In the genomic region with DNA sequence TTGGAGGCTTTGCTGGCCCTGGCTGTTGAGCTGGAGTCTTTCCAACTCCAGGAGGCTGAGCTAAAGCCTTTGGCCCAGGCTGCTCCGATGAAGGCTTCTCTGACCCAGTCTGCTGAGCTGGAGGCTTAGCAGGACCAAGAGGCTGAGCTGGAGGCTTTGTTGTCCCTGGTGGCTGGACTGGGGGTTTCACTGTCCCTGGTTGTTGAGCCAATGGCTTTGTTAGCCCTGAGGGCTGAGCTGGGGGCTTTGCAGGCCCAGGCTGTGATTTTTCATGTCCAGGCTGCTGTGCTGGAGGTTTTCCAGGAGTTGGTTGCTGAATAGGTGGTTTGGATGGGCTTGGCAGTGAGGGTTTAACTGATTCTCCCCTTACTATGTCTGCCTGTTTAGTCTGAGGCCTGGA, we compare ENCODE assay signal across 2 cellular contexts.
TF ChIP-seq lines count a peak whose summit lies in the region.

No MANE protein-coding gene starts in this region.

TF ChIP-seq in HCT116, 20 proteins besides CTCF, POLR2A, EP300 and RAD21 (continued from another document):
- TF ChIP-seq, protein P1, sequence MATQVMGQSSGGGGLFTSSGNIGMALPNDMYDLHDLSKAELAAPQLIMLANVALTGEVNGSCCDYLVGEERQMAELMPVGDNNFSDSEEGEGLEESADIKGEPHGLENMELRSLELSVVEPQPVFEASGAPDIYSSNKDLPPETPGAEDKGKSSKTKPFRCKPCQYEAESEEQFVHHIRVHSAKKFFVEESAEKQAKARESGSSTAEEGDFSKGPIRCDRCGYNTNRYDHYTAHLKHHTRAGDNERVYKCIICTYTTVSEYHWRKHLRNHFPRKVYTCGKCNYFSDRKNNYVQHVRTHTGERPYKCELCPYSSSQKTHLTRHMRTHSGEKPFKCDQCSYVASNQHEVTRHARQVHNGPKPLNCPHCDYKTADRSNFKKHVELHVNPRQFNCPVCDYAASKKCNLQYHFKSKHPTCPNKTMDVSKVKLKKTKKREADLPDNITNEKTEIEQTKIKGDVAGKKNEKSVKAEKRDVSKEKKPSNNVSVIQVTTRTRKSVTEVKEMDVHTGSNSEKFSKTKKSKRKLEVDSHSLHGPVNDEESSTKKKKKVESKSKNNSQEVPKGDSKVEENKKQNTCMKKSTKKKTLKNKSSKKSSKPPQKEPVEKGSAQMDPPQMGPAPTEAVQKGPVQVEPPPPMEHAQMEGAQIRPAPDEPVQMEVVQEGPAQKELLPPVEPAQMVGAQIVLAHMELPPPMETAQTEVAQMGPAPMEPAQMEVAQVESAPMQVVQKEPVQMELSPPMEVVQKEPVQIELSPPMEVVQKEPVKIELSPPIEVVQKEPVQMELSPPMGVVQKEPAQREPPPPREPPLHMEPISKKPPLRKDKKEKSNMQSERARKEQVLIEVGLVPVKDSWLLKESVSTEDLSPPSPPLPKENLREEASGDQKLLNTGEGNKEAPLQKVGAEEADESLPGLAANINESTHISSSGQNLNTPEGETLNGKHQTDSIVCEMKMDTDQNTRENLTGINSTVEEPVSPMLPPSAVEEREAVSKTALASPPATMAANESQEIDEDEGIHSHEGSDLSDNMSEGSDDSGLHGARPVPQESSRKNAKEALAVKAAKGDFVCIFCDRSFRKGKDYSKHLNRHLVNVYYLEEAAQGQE (IDR thresholded peaks at IDR 0.05; ENCODE audit: low read depth): no peak
- no peak for TF ChIP-seq ZNF274 (IDR thresholded peaks at IDR 0.05; ENCODE audit: low read depth, low read length)
- no peak for TF ChIP-seq SIN3A (IDR thresholded peaks at IDR 0.05; ENCODE audit: low read depth)
- TF ChIP-seq EGR1 (IDR thresholded peaks at IDR 0.05; ENCODE audit: low read depth): no peak
- no peak for TF ChIP-seq FOSL1 (IDR thresholded peaks at IDR 0.05; ENCODE audit: low read depth)

TF ChIP-seq in WTC11, 78 proteins besides CTCF, POLR2A, EP300 and RAD21 (continued from another document):
- TF ChIP-seq, protein P2, sequence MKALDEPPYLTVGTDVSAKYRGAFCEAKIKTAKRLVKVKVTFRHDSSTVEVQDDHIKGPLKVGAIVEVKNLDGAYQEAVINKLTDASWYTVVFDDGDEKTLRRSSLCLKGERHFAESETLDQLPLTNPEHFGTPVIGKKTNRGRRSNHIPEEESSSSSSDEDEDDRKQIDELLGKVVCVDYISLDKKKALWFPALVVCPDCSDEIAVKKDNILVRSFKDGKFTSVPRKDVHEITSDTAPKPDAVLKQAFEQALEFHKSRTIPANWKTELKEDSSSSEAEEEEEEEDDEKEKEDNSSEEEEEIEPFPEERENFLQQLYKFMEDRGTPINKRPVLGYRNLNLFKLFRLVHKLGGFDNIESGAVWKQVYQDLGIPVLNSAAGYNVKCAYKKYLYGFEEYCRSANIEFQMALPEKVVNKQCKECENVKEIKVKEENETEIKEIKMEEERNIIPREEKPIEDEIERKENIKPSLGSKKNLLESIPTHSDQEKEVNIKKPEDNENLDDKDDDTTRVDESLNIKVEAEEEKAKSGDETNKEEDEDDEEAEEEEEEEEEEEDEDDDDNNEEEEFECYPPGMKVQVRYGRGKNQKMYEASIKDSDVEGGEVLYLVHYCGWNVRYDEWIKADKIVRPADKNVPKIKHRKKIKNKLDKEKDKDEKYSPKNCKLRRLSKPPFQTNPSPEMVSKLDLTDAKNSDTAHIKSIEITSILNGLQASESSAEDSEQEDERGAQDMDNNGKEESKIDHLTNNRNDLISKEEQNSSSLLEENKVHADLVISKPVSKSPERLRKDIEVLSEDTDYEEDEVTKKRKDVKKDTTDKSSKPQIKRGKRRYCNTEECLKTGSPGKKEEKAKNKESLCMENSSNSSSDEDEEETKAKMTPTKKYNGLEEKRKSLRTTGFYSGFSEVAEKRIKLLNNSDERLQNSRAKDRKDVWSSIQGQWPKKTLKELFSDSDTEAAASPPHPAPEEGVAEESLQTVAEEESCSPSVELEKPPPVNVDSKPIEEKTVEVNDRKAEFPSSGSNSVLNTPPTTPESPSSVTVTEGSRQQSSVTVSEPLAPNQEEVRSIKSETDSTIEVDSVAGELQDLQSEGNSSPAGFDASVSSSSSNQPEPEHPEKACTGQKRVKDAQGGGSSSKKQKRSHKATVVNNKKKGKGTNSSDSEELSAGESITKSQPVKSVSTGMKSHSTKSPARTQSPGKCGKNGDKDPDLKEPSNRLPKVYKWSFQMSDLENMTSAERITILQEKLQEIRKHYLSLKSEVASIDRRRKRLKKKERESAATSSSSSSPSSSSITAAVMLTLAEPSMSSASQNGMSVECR (CRISPR knock-in tag; IDR thresholded peaks at IDR 0.05; ENCODE audit: borderline replicate concordance): no peak
- TF ChIP-seq NFE2L1 (CRISPR knock-in tag; IDR thresholded peaks at IDR 0.05) (no peak), ZNF317 (CRISPR knock-in tag; IDR thresholded peaks at IDR 0.05; ENCODE audit: borderline replicate concordance, low read depth) (no peak), TP53 (CRISPR knock-in tag; IDR thresholded peaks at IDR 0.05) (no peak), CBFB (CRISPR knock-in tag; IDR thresholded peaks at IDR 0.05; ENCODE audit: low read depth) (no peak), RELA (CRISPR knock-in tag; IDR thresholded peaks at IDR 0.05; ENCODE audit: borderline replicate concordance) (no peak), ZNF232 (CRISPR knock-in tag; IDR thresholded peaks at IDR 0.05) (no peak), SMAD3 (CRISPR knock-in tag; IDR thresholded peaks at IDR 0.05; ENCODE audit: borderline replicate concordance) (no peak), ZNF219 (CRISPR knock-in tag; IDR thresholded peaks at IDR 0.05; ENCODE audit: borderline replicate concordance) (no peak), JUN (CRISPR knock-in tag; IDR thresholded peaks at IDR 0.05) (no peak)
- TF ChIP-seq, protein P3, sequence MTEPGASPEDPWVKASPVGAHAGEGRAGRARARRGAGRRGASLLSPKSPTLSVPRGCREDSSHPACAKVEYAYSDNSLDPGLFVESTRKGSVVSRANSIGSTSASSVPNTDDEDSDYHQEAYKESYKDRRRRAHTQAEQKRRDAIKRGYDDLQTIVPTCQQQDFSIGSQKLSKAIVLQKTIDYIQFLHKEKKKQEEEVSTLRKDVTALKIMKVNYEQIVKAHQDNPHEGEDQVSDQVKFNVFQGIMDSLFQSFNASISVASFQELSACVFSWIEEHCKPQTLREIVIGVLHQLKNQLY (CRISPR knock-in tag; IDR thresholded peaks at IDR 0.05): no peak
- TF ChIP-seq, protein P4, sequence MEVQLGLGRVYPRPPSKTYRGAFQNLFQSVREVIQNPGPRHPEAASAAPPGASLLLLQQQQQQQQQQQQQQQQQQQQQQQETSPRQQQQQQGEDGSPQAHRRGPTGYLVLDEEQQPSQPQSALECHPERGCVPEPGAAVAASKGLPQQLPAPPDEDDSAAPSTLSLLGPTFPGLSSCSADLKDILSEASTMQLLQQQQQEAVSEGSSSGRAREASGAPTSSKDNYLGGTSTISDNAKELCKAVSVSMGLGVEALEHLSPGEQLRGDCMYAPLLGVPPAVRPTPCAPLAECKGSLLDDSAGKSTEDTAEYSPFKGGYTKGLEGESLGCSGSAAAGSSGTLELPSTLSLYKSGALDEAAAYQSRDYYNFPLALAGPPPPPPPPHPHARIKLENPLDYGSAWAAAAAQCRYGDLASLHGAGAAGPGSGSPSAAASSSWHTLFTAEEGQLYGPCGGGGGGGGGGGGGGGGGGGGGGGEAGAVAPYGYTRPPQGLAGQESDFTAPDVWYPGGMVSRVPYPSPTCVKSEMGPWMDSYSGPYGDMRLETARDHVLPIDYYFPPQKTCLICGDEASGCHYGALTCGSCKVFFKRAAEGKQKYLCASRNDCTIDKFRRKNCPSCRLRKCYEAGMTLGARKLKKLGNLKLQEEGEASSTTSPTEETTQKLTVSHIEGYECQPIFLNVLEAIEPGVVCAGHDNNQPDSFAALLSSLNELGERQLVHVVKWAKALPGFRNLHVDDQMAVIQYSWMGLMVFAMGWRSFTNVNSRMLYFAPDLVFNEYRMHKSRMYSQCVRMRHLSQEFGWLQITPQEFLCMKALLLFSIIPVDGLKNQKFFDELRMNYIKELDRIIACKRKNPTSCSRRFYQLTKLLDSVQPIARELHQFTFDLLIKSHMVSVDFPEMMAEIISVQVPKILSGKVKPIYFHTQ (CRISPR knock-in tag; IDR thresholded peaks at IDR 0.05): no peak
- TF ChIP-seq, protein P5, sequence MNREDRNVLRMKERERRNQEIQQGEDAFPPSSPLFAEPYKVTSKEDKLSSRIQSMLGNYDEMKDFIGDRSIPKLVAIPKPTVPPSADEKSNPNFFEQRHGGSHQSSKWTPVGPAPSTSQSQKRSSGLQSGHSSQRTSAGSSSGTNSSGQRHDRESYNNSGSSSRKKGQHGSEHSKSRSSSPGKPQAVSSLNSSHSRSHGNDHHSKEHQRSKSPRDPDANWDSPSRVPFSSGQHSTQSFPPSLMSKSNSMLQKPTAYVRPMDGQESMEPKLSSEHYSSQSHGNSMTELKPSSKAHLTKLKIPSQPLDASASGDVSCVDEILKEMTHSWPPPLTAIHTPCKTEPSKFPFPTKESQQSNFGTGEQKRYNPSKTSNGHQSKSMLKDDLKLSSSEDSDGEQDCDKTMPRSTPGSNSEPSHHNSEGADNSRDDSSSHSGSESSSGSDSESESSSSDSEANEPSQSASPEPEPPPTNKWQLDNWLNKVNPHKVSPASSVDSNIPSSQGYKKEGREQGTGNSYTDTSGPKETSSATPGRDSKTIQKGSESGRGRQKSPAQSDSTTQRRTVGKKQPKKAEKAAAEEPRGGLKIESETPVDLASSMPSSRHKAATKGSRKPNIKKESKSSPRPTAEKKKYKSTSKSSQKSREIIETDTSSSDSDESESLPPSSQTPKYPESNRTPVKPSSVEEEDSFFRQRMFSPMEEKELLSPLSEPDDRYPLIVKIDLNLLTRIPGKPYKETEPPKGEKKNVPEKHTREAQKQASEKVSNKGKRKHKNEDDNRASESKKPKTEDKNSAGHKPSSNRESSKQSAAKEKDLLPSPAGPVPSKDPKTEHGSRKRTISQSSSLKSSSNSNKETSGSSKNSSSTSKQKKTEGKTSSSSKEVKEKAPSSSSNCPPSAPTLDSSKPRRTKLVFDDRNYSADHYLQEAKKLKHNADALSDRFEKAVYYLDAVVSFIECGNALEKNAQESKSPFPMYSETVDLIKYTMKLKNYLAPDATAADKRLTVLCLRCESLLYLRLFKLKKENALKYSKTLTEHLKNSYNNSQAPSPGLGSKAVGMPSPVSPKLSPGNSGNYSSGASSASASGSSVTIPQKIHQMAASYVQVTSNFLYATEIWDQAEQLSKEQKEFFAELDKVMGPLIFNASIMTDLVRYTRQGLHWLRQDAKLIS (CRISPR knock-in tag; IDR thresholded peaks at IDR 0.05; ENCODE audit: borderline replicate concordance): no peak
- TF ChIP-seq, protein P6, sequence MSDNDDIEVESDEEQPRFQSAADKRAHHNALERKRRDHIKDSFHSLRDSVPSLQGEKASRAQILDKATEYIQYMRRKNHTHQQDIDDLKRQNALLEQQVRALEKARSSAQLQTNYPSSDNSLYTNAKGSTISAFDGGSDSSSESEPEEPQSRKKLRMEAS (CRISPR knock-in tag; IDR thresholded peaks at IDR 0.05): no peak
- TF ChIP-seq, protein P7, sequence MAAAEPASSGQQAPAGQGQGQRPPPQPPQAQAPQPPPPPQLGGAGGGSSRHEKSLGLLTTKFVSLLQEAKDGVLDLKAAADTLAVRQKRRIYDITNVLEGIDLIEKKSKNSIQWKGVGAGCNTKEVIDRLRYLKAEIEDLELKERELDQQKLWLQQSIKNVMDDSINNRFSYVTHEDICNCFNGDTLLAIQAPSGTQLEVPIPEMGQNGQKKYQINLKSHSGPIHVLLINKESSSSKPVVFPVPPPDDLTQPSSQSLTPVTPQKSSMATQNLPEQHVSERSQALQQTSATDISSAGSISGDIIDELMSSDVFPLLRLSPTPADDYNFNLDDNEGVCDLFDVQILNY (CRISPR knock-in tag; IDR thresholded peaks at IDR 0.05): no peak
TF ChIP-seq in WTC11: peak in this region for 0.
